21 cellular contexts compared by ENCODE assay signal in the genomic region with DNA sequence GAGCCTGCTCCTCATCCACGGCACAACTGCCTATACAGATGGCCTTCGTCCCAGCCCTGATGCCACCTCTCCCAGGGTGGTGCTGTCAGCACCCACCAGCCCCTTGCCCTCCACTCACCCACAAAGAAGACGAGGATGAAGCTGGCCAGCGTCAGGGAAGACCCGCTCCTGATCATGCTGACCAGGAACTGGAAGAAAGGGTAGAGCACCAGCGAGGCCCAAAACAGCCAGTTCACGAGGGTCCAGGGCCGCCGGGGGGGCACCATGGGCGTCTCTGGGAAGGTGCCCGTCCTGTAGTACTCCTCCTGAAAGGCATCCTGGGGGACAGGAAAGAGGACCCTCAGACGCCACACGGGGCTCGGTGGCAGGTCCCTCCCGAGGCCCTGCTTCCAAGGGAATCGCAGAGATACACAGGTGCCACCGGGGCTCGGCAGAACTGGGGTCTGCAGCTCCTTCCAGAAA.
"Had no signal": no experiment of that assay in that cellular context is flagged by ENCODE, and none has a peak within 500 bp of the region (broad histone marks: within the 10 kb centered on the region; RNA-seq: fewer than 3 reads in every experiment).

No MANE protein-coding gene starts in this region.

- H3K4me1 ChIP-seq: gastrocnemius medialis, pancreas, psoas muscle had no signal

- H3K27me3 Mint-ChIP-seq: activated B cell treated with CpG ODN at 0.5 μM for 24 hours; activated CD4-positive, alpha-beta T cell treated with anti-CD3 and anti-CD28 coated beads for 36 hours; activated naive CD4-positive, alpha-beta T cell treated with anti-CD3 and anti-CD28 coated beads, Interleukin-2, amount 10 ng/mL, durations not matched to agents 7 days and 5 days; effector memory CD8-positive, alpha-beta T cell; T-helper 17 cell had no signal

- H3K4me1 Mint-ChIP-seq: activated CD4-positive, alpha-beta T cell treated with anti-CD3 and anti-CD28 coated beads for 36 hours; activated naive CD4-positive, alpha-beta T cell treated with anti-CD3 and anti-CD28 coated beads, Interleukin-2, amount 10 ng/mL, durations not matched to agents 7 days and 5 days had no signal

- H3K9me3 Mint-ChIP-seq: activated B cell treated with CpG ODN at 0.5 μM for 24 hours; activated naive CD4-positive, alpha-beta T cell treated with anti-CD3 and anti-CD28 coated beads, Interleukin-2, amount 10 ng/mL, durations not matched to agents 7 days and 5 days; activated T-cell treated with anti-CD3 and anti-CD28 coated beads, Interleukin-2, amount 50 U/mL, for 72 hours; effector memory CD8-positive, alpha-beta T cell; nephron; stimulated activated effector memory CD8-positive, alpha-beta T cell treated with anti-CD3 and anti-CD28 coated beads, Interleukin-12 subunit alpha, Interleukin-12 subunit beta, amount 100 ng/mL, for 72 hours had no signal

- H3K27ac Mint-ChIP-seq: activated B cell treated with CpG ODN at 0.5 μM for 24 hours; activated CD4-positive, alpha-beta T cell treated with anti-CD3 and anti-CD28 coated beads for 36 hours; activated naive CD4-positive, alpha-beta T cell treated with anti-CD3 and anti-CD28 coated beads, Interleukin-2, amount 10 ng/mL, durations not matched to agents 7 days and 5 days; activated T-cell treated with anti-CD3 and anti-CD28 coated beads, Interleukin-2, amount 50 U/mL, for 72 hours; nephron; stimulated activated effector memory CD8-positive, alpha-beta T cell treated with anti-CD3 and anti-CD28 coated beads, Interleukin-12 subunit alpha, Interleukin-12 subunit beta, amount 100 ng/mL, for 72 hours had no signal

- H3K36me3 ChIP-seq: gastrocnemius medialis, pancreas had no signal

- ATAC-seq: activated CD4-positive, alpha-beta T cell treated with anti-CD3 and anti-CD28 coated beads for 36 hours; activated T-cell treated with anti-CD3 and anti-CD28 coated beads, Interleukin-2, amount 50 U/mL, for 72 hours; effector memory CD8-positive, alpha-beta T cell; gastrocnemius medialis; stimulated activated effector memory CD8-positive, alpha-beta T cell treated with anti-CD3 and anti-CD28 coated beads, Interleukin-12 subunit alpha, Interleukin-12 subunit beta, amount 100 ng/mL, for 72 hours; T-helper 17 cell had no signal

- H3K9me3 ChIP-seq: esophagus squamous epithelium, gastrocnemius medialis, pancreas, psoas muscle, thoracic aorta had no signal

- H3K27ac ChIP-seq: cardiac muscle cell, gastrocnemius medialis, pancreas, psoas muscle, skin epidermis, thoracic aorta had no signal

- H3K27me3 ChIP-seq: cardiac muscle cell, esophagus squamous epithelium, gastrocnemius medialis, pancreas had no signal

- DNase-seq: activated B cell treated with CpG ODN at 0.5 μM for 24 hours; activated CD4-positive, alpha-beta T cell treated with anti-CD3 and anti-CD28 coated beads for 36 hours; activated CD4-positive, alpha-beta T cell treated with anti-CD3 and anti-CD28 coated beads, Interleukin-2, amount 50 U/mL, for 48 hours; activated effector memory CD4-positive, alpha-beta T cell treated with Interleukin-2 at 50 U/mL for 16 hours; activated naive CD4-positive, alpha-beta T cell treated with anti-CD3 and anti-CD28 coated beads, Interleukin-2, amount 10 ng/mL, durations not matched to agents 7 days and 5 days; activated T-cell treated with anti-CD3 and anti-CD28 coated beads, Interleukin-2, amount 50 U/mL, for 72 hours; effector memory CD8-positive, alpha-beta T cell; esophagus squamous epithelium; mesenchymal stem cell; right cardiac atrium; stimulated activated CD4-positive, alpha-beta T cell treated with anti-CD3 and anti-CD28 coated beads, Interleukin-1b, Interleukin-23, amount 100 ng/mL, for 48 hours; SW 1271 had no signal

- H3K4me3 Mint-ChIP-seq: activated B cell treated with CpG ODN at 0.5 μM for 24 hours; activated CD4-positive, alpha-beta T cell treated with anti-CD3 and anti-CD28 coated beads for 36 hours; activated naive CD4-positive, alpha-beta T cell treated with anti-CD3 and anti-CD28 coated beads, Interleukin-2, amount 10 ng/mL, durations not matched to agents 7 days and 5 days; activated T-cell treated with anti-CD3 and anti-CD28 coated beads, Interleukin-2, amount 50 U/mL, for 72 hours; effector memory CD8-positive, alpha-beta T cell; nephron; stimulated activated effector memory CD8-positive, alpha-beta T cell treated with anti-CD3 and anti-CD28 coated beads, Interleukin-12 subunit alpha, Interleukin-12 subunit beta, amount 100 ng/mL, for 72 hours; T-helper 17 cell had no signal

- H3K4me3 ChIP-seq: cardiac muscle cell, esophagus squamous epithelium, gastrocnemius medialis, pancreas, psoas muscle, skin epidermis, thoracic aorta had no signal
